ENCODE assay signal across 9 cellular contexts in the genomic region with DNA sequence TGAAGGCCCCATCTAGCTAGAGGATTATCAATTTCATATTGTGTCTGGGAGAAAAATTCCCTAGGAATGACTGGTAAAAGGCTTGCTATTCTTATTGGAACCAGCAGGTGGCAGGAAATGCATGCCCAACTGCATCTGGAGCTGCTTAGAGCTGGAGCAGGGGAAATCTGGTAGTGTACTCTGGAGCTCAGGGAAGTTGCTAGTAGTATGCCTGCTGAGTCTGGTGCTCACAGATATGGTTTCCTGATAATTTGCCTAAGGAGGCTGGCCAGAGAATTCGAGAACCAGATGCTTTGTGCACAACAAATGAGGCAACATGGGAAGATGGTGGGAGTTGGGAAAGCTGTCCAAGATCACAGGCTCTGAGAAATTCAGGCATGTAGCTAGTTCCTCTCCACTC. TPM values are rescaled to one million over a fixed set of nuclear protein-coding genes. Genes with fewer than 3 reads are reported as not detected.
DNase-seq lines count a peak whose midpoint lies in the region; ATAC-seq, FAIRE-seq and TF ChIP-seq lines count a peak whose summit lies in the region.
"Had no signal": no experiment of that assay in that cellular context is flagged by ENCODE, and none has a peak within 500 bp of the region (broad histone marks: within the 10 kb centered on the region; RNA-seq: fewer than 3 reads in every experiment).

No MANE protein-coding gene starts in this region.

- H3K4me1 Mint-ChIP-seq in stimulated activated naive CD8-positive, alpha-beta T cell treated with anti-CD3 and anti-CD28 coated beads, Interleukin-15, amount 100 ng/mL, for 72 hours: no peaks in the 10 kb centered on the region

- H3K4me3 ChIP-seq in Karpas-422 (ENCODE audit: low read length) (no peak overlapping the region), Peyer's patch (no peak overlapping the region), kidney (ENCODE audit: low read length in 2 of 2) (no peak overlapping the region)
- H3K4me3 ChIP-seq: BLaER1 had no signal

- intact Hi-C loops in kidney (cut with DNase I): loop anchor here (5.0 kb wide), 1 partner anchor 317 kb away; no protein-coding TSS in a partner anchor

- no peaks in the 10 kb centered on the region for H3K79me2 ChIP-seq in Karpas-422 (ENCODE audit: low read length)

- H2AFZ ChIP-seq in Karpas-422 (ENCODE audit: low read length): no peak overlapping the region

- no peak overlapping the region for H3K27ac Mint-ChIP-seq in stimulated activated naive CD8-positive, alpha-beta T cell treated with anti-CD3 and anti-CD28 coated beads, Interleukin-15, amount 100 ng/mL, for 72 hours

- H3K9me2 ChIP-seq in Karpas-422 (replicated peaks; ENCODE audit: insufficient read depth, low read length): no peaks in the 10 kb centered on the region

- H3K36me3 ChIP-seq in Karpas-422 (ENCODE audit: insufficient read depth, low read length): peaks cover 49% of the 10 kb centered on the region
- H3K36me3 ChIP-seq in Peyer's patch: no peaks in the 10 kb centered on the region
- no peaks in the 10 kb centered on the region for H3K36me3 ChIP-seq in kidney (ENCODE audit: control insufficient read depth in 1 of 2, insufficient read depth in 2 of 2, low read length in 2 of 2)

- peak; percentile 15 for DNase-seq in DMS153 (lab: John Stamatoyannopoulos, UW)
- no peak for DNase-seq in DMS153 treated with DMSO at 0.1 percent for 48 hours (lab: John Stamatoyannopoulos, UW; ENCODE audit: unreplicated experiment)
- peak; percentile 56 for DNase-seq in Karpas-422
- peak in 2 of 3 donors; percentile 23 to 76 for DNase-seq in Peyer's patch
- DNase-seq in cerebellar cortex (ENCODE audit: low spot score): peak; percentile 86
- no peak for DNase-seq in kidney
- no peak for DNase-seq in stimulated activated naive CD8-positive, alpha-beta T cell treated with anti-CD3 and anti-CD28 coated beads, Interleukin-15, amount 100 ng/mL, for 72 hours

- ATAC-seq in GM19467 (IDR thresholded peaks at IDR 0.05; ENCODE audit: unreplicated experiment): peak; percentile 59
- peak; percentile 60 for ATAC-seq in stimulated activated naive CD8-positive, alpha-beta T cell treated with anti-CD3 and anti-CD28 coated beads, Interleukin-15, amount 100 ng/mL, for 72 hours

- no peaks in the 10 kb centered on the region for H4K20me1 ChIP-seq in Karpas-422 (ENCODE audit: insufficient read depth, low read depth, low read length)

- no peak for TF ChIP-seq POLR2A in Peyer's patch (IDR thresholded peaks at IDR 0.05)

- H3K9me3 ChIP-seq in Karpas-422 (ENCODE audit: low read length) (peaks cover 5% of the 10 kb centered on the region; the same call in 1 of the 2 replicates), Peyer's patch (no peaks in the 10 kb centered on the region), kidney (ENCODE audit: control insufficient read depth in 1 of 2, low read length in 2 of 2) (no peaks in the 10 kb centered on the region)

- H3K27me3 ChIP-seq in Karpas-422 (ENCODE audit: low read length): no peaks in the 10 kb centered on the region
- no peaks in the 10 kb centered on the region for H3K27me3 ChIP-seq in Peyer's patch
- H3K27me3 ChIP-seq: BLaER1 had no signal

- no peaks in the 10 kb centered on the region for H3K27me3 Mint-ChIP-seq in stimulated activated naive CD8-positive, alpha-beta T cell treated with anti-CD3 and anti-CD28 coated beads, Interleukin-15, amount 100 ng/mL, for 72 hours

- no peak overlapping the region for H3K4me3 Mint-ChIP-seq in stimulated activated naive CD8-positive, alpha-beta T cell treated with anti-CD3 and anti-CD28 coated beads, Interleukin-15, amount 100 ng/mL, for 72 hours

- H3K9me3 Mint-ChIP-seq in stimulated activated naive CD8-positive, alpha-beta T cell treated with anti-CD3 and anti-CD28 coated beads, Interleukin-15, amount 100 ng/mL, for 72 hours: no peaks in the 10 kb centered on the region

- FAIRE-seq in kidney (lab: Jason Lieb, UNC): peak; percentile 87

- H3K27ac ChIP-seq in Karpas-422 (ENCODE audit: low read length): no peak overlapping the region
- no peak overlapping the region for H3K27ac ChIP-seq in Peyer's patch
- H3K27ac ChIP-seq in kidney (ENCODE audit: low read depth in 2 of 2, low read length in 2 of 2): no peak overlapping the region
- H3K27ac ChIP-seq: BLaER1 had no signal

- no peak overlapping the region for H3K4me2 ChIP-seq in Karpas-422 (ENCODE audit: low read depth, low read length, poor library complexity, severe bottlenecking)
- H3K4me2 ChIP-seq: BLaER1 had no signal

- TF ChIP-seq CTCF in Peyer's patch (IDR thresholded peaks at IDR 0.05) (peak; percentile 25 to 86 (median 78)), kidney (IDR thresholded peaks at IDR 0.05; ENCODE audit: borderline replicate concordance, extremely low read depth, insufficient read depth) (peak; percentile 90)

- H3K9ac ChIP-seq in Karpas-422 (ENCODE audit: low read length) (no peak overlapping the region), kidney (ENCODE audit: low read length in 2 of 2) (no peak overlapping the region)
- H3K9ac ChIP-seq: BLaER1 had no signal

- H3K4me1 ChIP-seq in Karpas-422 (ENCODE audit: low read length): no peaks in the 10 kb centered on the region
- peaks cover 0 to 4% (median 0%) of the 10 kb centered on the region in 4 donors for H3K4me1 ChIP-seq in Peyer's patch
- no peaks in the 10 kb centered on the region for H3K4me1 ChIP-seq in kidney (ENCODE audit: control insufficient read depth in 1 of 2, insufficient read depth in 1 of 2, low read depth in 1 of 2, low read length in 2 of 2)

RNA-seq across cellular contexts. Expression of a gene that starts 53.7 kb away (rescaled TPM):
- 130 and 186 TPM in 2 replicates for total RNA-seq in Karpas-422 (2014; rRNA removed; shearing (Covaris generic); ENCODE audit: low replicate concordance)
- total RNA-seq in Peyer's patch: 10 to 100 TPM; 63.7 to 67.7 (median 65.8) TPM
- 165 TPM for total RNA-seq in kidney
- polyA plus RNA-seq in kidney (ENCODE audit: insufficient read depth, low read depth, low replicate concordance): 34.2 TPM

Comparison
In these comparisons a context has a peak if more than half of its experiments do, and no peak if none do; other contexts are left out.
1. DNase-seq: peak in DMS153 (single experiment), Karpas-422 (single experiment), Peyer's patch (2 of 3) and cerebellar cortex (single experiment); none in DMS153 treated with DMSO at 0.1 percent for 48 hours (single experiment), kidney (single experiment) and stimulated activated naive CD8-positive, alpha-beta T cell treated with anti-CD3 and anti-CD28 coated beads, Interleukin-15, amount 100 ng/mL, for 72 hours (0 of 2).